8 cellular contexts compared by ENCODE assay signal in genomic region chr3:197154-197855, GRCh38. TPM values are rescaled to one million over a fixed set of nuclear protein-coding genes. Genes with fewer than 3 reads are reported as not detected.
DNase-seq lines count a peak whose midpoint lies in the region; ATAC-seq, FAIRE-seq and TF ChIP-seq lines count a peak whose summit lies in the region.

No MANE protein-coding gene starts in this region.

- no peaks in the 10 kb centered on the region for H3K9me2 ChIP-seq in SK-N-SH

- intact Hi-C loops in left lung (cut with DNase I) = no loop called here

- 0 out of 2 replicates have a peak, but pooled peaks cover 6% of the 10 kb centered on the region for H3K27me3 ChIP-seq in SK-N-SH (ENCODE audit: insufficient read depth)
- peaks cover 28 to 61% of the 10 kb centered on the region in 2 donors for H3K27me3 ChIP-seq in left lung

- TF ChIP-seq RAD21 in SK-N-SH (IDR thresholded peaks at IDR 0.05; ENCODE audit: low read length) = no peak

- H3F3A ChIP-seq in SK-N-SH (replicated peaks; ENCODE audit: insufficient read depth) = no peaks in the 10 kb centered on the region

- H3K4me3 ChIP-seq in SK-N-SH (ENCODE audit: low read depth in 2 of 2, low read length in 1 of 2) (peak overlapping the region in 1 of 2 experiments; percentile 42; a peak in 2 of 4 replicates), left lung (peak overlapping the region; percentile 28 to 41)

- H3K4me3 Mint-ChIP-seq in type B pancreatic cell = peak overlapping the region; percentile 83

- peak overlapping the region; percentile 28 for H3K4me2 ChIP-seq in SK-N-SH

- no peak overlapping the region for H3K27ac Mint-ChIP-seq in type B pancreatic cell

- no peak overlapping the region for H2AFZ ChIP-seq in SK-N-SH (ENCODE audit: low read depth)

- H3K9me3 Mint-ChIP-seq in type B pancreatic cell = no peaks in the 10 kb centered on the region

- peaks cover 0 to 9% of the 10 kb centered on the region in 2 experiments; a peak in 1 of 4 replicates for H3K4me1 ChIP-seq in SK-N-SH (ENCODE audit: control insufficient read depth in 1 of 2, insufficient read depth in 2 of 2, low read depth in 1 of 2, low read length in 1 of 2)
- peaks cover 8 to 18% of the 10 kb centered on the region in 2 donors for H3K4me1 ChIP-seq in left lung

- no peak for TF ChIP-seq CTCF in SK-N-SH (IDR thresholded peaks at IDR 0.05)
- no peak for TF ChIP-seq CTCF in left lung (IDR thresholded peaks at IDR 0.05)
- no peak for TF ChIP-seq CTCF in type B pancreatic cell (conservative IDR thresholded peaks at IDR 0.05)

- no peak for TF ChIP-seq EP300 in SK-N-SH (IDR thresholded peaks at IDR 0.05; ENCODE audit: borderline replicate concordance in 1 of 2, low read depth in 1 of 2, low read length in 1 of 2)

- H3K9me3 ChIP-seq in SK-N-SH (no peaks in the 10 kb centered on the region), left lung (no peaks in the 10 kb centered on the region)

- DNase-seq in SK-N-SH (peak; percentile 80), left lung (peak in 1 of 2 donors; percentile 73), type B pancreatic cell (ENCODE audit: extremely low spot score, unreplicated experiment) (peak; percentile 72), RCC 7860 (ENCODE audit: low spot score) (no peak), HTR-8/SVneo (ENCODE audit: insufficient read length, low spot score) (no peak)

- no peak overlapping the region for H3K9ac ChIP-seq in SK-N-SH

- H3K27me3 Mint-ChIP-seq in type B pancreatic cell = peaks cover 89% of the 10 kb centered on the region

- ATAC-seq in SK-N-SH treated with all-trans-retinoic acid at 6 μM for 48 hours (no peak), left lung (peak; percentile 68), HG03457 (IDR thresholded peaks at IDR 0.05; ENCODE audit: unreplicated experiment) (no peak)

- H3K79me2 ChIP-seq in SK-N-SH (ENCODE audit: insufficient read depth) = no peaks in the 10 kb centered on the region

- 10% methylated on average over 15 of the region's 58 CpGs for WGBS in SK-N-SH (ENCODE audit: low lambda C conversion rate)

- POLR2A ChIA-PET in SK-N-SH (lab: Yijun Ruan, JAX) = no interaction called here

- FAIRE-seq in RCC 7860 (lab: Jason Lieb, UNC) (no peak), HTR-8/SVneo (lab: Jason Lieb, UNC) (no peak)

- CTCF ChIA-PET in SK-N-SH (lab: Yijun Ruan, JAX) = interaction anchor here (1.0 to 1.3 kb wide), 2 partner anchors 23 to 129 kb away, joined by 3 read pairs; no protein-coding TSS in a partner anchor

- no peaks in the 10 kb centered on the region for H3K36me3 Mint-ChIP-seq in type B pancreatic cell

- H3K27ac ChIP-seq in SK-N-SH (ENCODE audit: low read depth in 2 of 2, low read length in 1 of 2) = no peak overlapping the region
- H3K27ac ChIP-seq in angular gyrus (ENCODE audit: low read depth, low read length) = peak overlapping the region; percentile 85
- no peak overlapping the region for H3K27ac ChIP-seq in left lung

- peaks cover 6% of the 10 kb centered on the region for H3K4me1 Mint-ChIP-seq in type B pancreatic cell (ENCODE audit: unreplicated experiment)

- H3K36me3 ChIP-seq in SK-N-SH (replicated peaks in 1 of 2; ENCODE audit: control insufficient read depth in 1 of 2, insufficient read depth in 2 of 2, low read length in 1 of 2) (no peaks in the 10 kb centered on the region), left lung (no peaks in the 10 kb centered on the region)

- no peaks in the 10 kb centered on the region for H4K20me1 ChIP-seq in SK-N-SH (ENCODE audit: insufficient read depth)

TF ChIP-seq in SK-N-SH, 30 proteins besides CTCF, POLR2A, EP300 and RAD21:
- no peak for TF ChIP-seq GABPA (IDR thresholded peaks at IDR 0.05; ENCODE audit: low read depth)
- TF ChIP-seq NFIC (IDR thresholded peaks at IDR 0.05; ENCODE audit: borderline replicate concordance) = no peak
- TF ChIP-seq RCOR1 (IDR thresholded peaks at IDR 0.05; ENCODE audit: low read length) = no peak
- no peak for TF ChIP-seq TAF1 (IDR thresholded peaks at IDR 0.05; ENCODE audit: borderline replicate concordance, low read depth, low read length)
- no peak for TF ChIP-seq SMC3 (IDR thresholded peaks at IDR 0.05; ENCODE audit: low read depth, low read length)

TF ChIP-seq in SK-N-SH treated with all-trans-retinoic acid at 6 μM for 48 hours, 23 proteins besides CTCF, POLR2A, EP300 and RAD21 (continues in another document):
- no peak for TF ChIP-seq CREB5 (CRISPR knock-in tag; IDR thresholded peaks at IDR 0.05; ENCODE audit: low read depth)
- TF ChIP-seq ZC3H10 (CRISPR knock-in tag; IDR thresholded peaks at IDR 0.05) = no peak
- no peak for TF ChIP-seq TCF4 (CRISPR knock-in tag; IDR thresholded peaks at IDR 0.05; ENCODE audit: borderline replicate concordance)
- TF ChIP-seq OSR1 (CRISPR knock-in tag; IDR thresholded peaks at IDR 0.05) = no peak
- TF ChIP-seq ZFP3 (CRISPR knock-in tag; IDR thresholded peaks at IDR 0.05) = no peak
- no peak for TF ChIP-seq CSRNP3 (CRISPR knock-in tag; IDR thresholded peaks at IDR 0.05)
- no peak for TF ChIP-seq BACH2 (CRISPR knock-in tag; IDR thresholded peaks at IDR 0.05; ENCODE audit: borderline replicate concordance)
- TF ChIP-seq ZNF70 (CRISPR knock-in tag; IDR thresholded peaks at IDR 0.05) = no peak
- no peak for TF ChIP-seq ZFP30 (CRISPR knock-in tag; IDR thresholded peaks at IDR 0.05)
- TF ChIP-seq ZNF8 (CRISPR knock-in tag; IDR thresholded peaks at IDR 0.05) = no peak
- no peak for TF ChIP-seq TSHZ2 (CRISPR knock-in tag; IDR thresholded peaks at IDR 0.05)
- no peak for TF ChIP-seq SNAI2 (CRISPR knock-in tag; IDR thresholded peaks at IDR 0.05)
- no peak for TF ChIP-seq ZNF565 (CRISPR knock-in tag; conservative IDR thresholded peaks at IDR 0.05; ENCODE audit: low read depth)
- TF ChIP-seq RARB (CRISPR knock-in tag; IDR thresholded peaks at IDR 0.05) = no peak
- no peak for TF ChIP-seq ARNTL (CRISPR knock-in tag; IDR thresholded peaks at IDR 0.05; ENCODE audit: borderline replicate concordance, low read depth)
- TF ChIP-seq CSDC2 (CRISPR knock-in tag; IDR thresholded peaks at IDR 0.05) = no peak

RNA-seq across cellular contexts. Expression of gene CHL1, which starts 0.7 kb away (rescaled TPM):
- polyA plus RNA-seq in SK-N-SH (2012; rRNA removed) = not detected in 2 replicates
- not detected in 2 replicates for polyA plus RNA-seq in SK-N-SH (2012; cell fraction: cytosol; rRNA removed)
- not detected in 2 replicates for polyA plus RNA-seq in SK-N-SH (2012; cell fraction: nucleus; rRNA removed)
- total RNA-seq in left lung (10 to 100 TPM in 1 of 2 donors, 1 to 10 TPM in 1; 3.8 to 10.7 TPM), type B pancreatic cell (ENCODE audit: low replicate concordance) (0.59 and 1.4 TPM in 2 replicates)

Comparison
In these comparisons a context has a peak if more than half of its experiments do, and no peak if none do; other contexts are left out.
1. DNase-seq: peak in SK-N-SH (single experiment) and type B pancreatic cell (single experiment); none in RCC 7860 (single experiment) and HTR-8/SVneo (single experiment).